In the genomic region with DNA sequence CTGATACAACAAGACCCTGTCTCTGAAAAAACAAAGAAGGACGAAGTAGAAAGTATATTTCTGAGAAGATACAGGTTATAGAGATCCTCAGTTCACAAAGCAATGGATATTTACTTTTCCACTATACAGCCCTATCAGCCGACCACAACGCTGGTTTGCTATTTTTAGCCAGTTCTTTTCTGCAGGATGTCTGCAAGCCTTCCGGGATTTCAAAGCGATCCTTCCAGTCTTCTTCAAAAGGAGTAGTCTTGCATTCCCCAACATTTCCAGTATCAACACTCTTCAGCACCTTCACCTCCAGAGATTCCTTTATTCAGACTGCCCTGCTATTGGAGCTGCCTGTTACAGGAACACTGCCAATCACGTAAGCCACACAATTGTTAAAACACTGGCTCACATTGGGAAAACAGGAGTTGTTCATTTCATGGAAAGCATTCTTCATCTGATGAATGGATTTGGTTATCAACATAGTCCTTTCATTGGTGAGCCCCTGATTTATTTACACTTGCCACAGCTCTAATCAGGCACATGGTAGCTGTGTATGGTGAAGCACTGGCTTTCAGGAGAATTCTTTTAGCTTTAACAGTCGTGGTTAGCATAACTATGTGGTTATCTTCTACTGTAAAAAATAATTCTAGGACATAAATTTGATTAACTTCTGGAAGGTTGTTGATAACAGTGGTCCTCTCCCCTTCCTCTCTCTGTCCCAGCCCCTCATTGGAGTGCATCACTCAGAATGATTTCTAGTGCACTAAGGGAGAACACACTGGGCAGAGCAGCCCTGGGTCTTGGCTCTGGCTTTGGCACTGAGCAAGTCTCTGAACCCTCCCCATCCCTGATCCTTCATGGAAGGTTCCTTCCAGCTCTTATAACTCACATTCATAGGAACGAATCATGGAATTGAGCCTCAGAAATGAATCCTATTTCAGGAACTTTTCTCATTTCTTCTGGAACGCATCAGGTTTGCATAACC, we compare ENCODE assay signal across 22 cellular contexts.
DNase-seq lines count a peak whose midpoint lies in the region; ATAC-seq, FAIRE-seq and TF ChIP-seq lines count a peak whose summit lies in the region.
"Had no signal": no experiment of that assay in that cellular context is flagged by ENCODE, and none has a peak within 500 bp of the region (broad histone marks: within the 10 kb centered on the region; RNA-seq: fewer than 3 reads in every experiment).

No MANE protein-coding gene starts in this region.

- H3K4me3 ChIP-seq in astrocyte (ENCODE audit: insufficient read depth, low read depth, low read length) (no peak overlapping the region), pancreas (no peak overlapping the region)
- H3K4me3 ChIP-seq: neural progenitor cell, suprapubic skin had no signal

- peak overlapping the region; percentile 50 for H3K4me2 ChIP-seq in astrocyte (ENCODE audit: low read length)
- H3K4me2 ChIP-seq: neural progenitor cell had no signal

- H3K27ac ChIP-seq in astrocyte (ENCODE audit: low read depth, low read length) (peak overlapping the region; percentile 22), pancreas (no peak overlapping the region)
- H3K27ac ChIP-seq: neural progenitor cell, RWPE1, suprapubic skin had no signal

- intact Hi-C loops in left cardiac atrium (cut with DNase I) (no loop called here), pancreas (cut with DNase I) (no loop called here)

- no peak overlapping the region for H2AFZ ChIP-seq in astrocyte (ENCODE audit: low read depth, low read length)
- H2AFZ ChIP-seq: neural progenitor cell had no signal

- H3K4me1 Mint-ChIP-seq in astrocyte (ENCODE audit: low read depth, unreplicated experiment) = peaks cover 23% of the 10 kb centered on the region
- H3K4me1 Mint-ChIP-seq: CD8-positive, alpha-beta memory T cell had no signal

- H3K9me3 Mint-ChIP-seq in astrocyte (ENCODE audit: unreplicated experiment) = no peaks in the 10 kb centered on the region

- H3K9me3 ChIP-seq in astrocyte (ENCODE audit: insufficient read depth, low read depth, low read length) (no peaks in the 10 kb centered on the region), pancreas (no peaks in the 10 kb centered on the region)
- H3K9me3 ChIP-seq: suprapubic skin had no signal

- peak overlapping the region; percentile 55 for H3K27ac Mint-ChIP-seq in astrocyte (ENCODE audit: unreplicated experiment)
- H3K27ac Mint-ChIP-seq: CD8-positive, alpha-beta memory T cell; neural progenitor cell had no signal

- peaks cover 6% of the 10 kb centered on the region for H3K4me1 ChIP-seq in astrocyte (ENCODE audit: insufficient read depth, low read length)
- no peaks in the 10 kb centered on the region for H3K4me1 ChIP-seq in pancreas
- H3K4me1 ChIP-seq: suprapubic skin had no signal

- H3K36me3 ChIP-seq in astrocyte (ENCODE audit: insufficient read depth, low read length) (no peaks in the 10 kb centered on the region), pancreas (no peaks in the 10 kb centered on the region)
- H3K36me3 ChIP-seq: neural progenitor cell, suprapubic skin had no signal

- H3K27me3 ChIP-seq in astrocyte (ENCODE audit: insufficient read depth, low read length) (peaks cover 5% of the 10 kb centered on the region), pancreas (no peaks in the 10 kb centered on the region)
- H3K27me3 ChIP-seq: neural progenitor cell, suprapubic skin had no signal

- no peaks in the 10 kb centered on the region for H3K79me2 ChIP-seq in astrocyte (ENCODE audit: insufficient read depth, low read length)

- no peak for DNase-seq in D721Med (ENCODE audit: insufficient read length, low spot score)
- peak; percentile 54 for DNase-seq in astrocyte (ENCODE audit: low read depth)
- DNase-seq in left cardiac atrium = no peak
- DNase-seq in pancreas = no peak
- DNase-seq in cortex of kidney (lab: John Stamatoyannopoulos, UW) = no peak
- DNase-seq in activated effector memory CD4-positive, alpha-beta T cell treated with anti-CD3 and anti-CD28 coated beads, Interleukin-2, amount 50 U/mL, for 16 hours = no peak
- no peak for DNase-seq in foreskin melanocyte
- DNase-seq: activated CD4-positive, alpha-beta T cell treated with anti-CD3 and anti-CD28 coated beads for 4 hours; activated gamma-delta T cell; amniotic stem cell; CD8-positive, alpha-beta memory T cell; DMS79 treated with DMSO at 0.1 percent for 48 hours; hypothalamus; KG1; NCI-H1092; NCI-H2081 treated with DMSO at 0.1 percent for 48 hours; NCI-H510A had no signal

- no peaks in the 10 kb centered on the region for H3K36me3 Mint-ChIP-seq in astrocyte (ENCODE audit: low read depth, unreplicated experiment)
- H3K36me3 Mint-ChIP-seq: CD8-positive, alpha-beta memory T cell had no signal

- no peaks in the 10 kb centered on the region for H3K27me3 Mint-ChIP-seq in astrocyte (ENCODE audit: low read depth, unreplicated experiment)

- peak; percentile 56 for FAIRE-seq in D721Med (lab: Jason Lieb, UNC)
- no peak for FAIRE-seq in astrocyte (lab: Jason Lieb, UNC)
- no peak for FAIRE-seq in pancreas (lab: Jason Lieb, UNC)
- FAIRE-seq: endometrium had no signal

- no peak overlapping the region for H3K4me3 Mint-ChIP-seq in astrocyte (ENCODE audit: unreplicated experiment)
- H3K4me3 Mint-ChIP-seq: CD8-positive, alpha-beta memory T cell; neural progenitor cell had no signal

- ATAC-seq in left cardiac atrium (peak; percentile 31 to 33), pancreas (peak in 3 of 4 donors; percentile 37 to 77 (median 43)), HG02840 (IDR thresholded peaks at IDR 0.05; ENCODE audit: low FRiP score, unreplicated experiment) (no peak)

- H3K9ac ChIP-seq in astrocyte (ENCODE audit: low read length) = no peak overlapping the region
- H3K9ac ChIP-seq: neural progenitor cell had no signal

- WGBS in pancreas, 2 donors = 40 to 46% methylated on average over 9 of the region's 9 CpGs

- H4K20me1 ChIP-seq in astrocyte (ENCODE audit: insufficient read depth, low read length) = no peaks in the 10 kb centered on the region

- TF ChIP-seq CTCF in D721Med (IDR thresholded peaks at IDR 0.05; ENCODE audit: insufficient read depth, missing control alignments) (no peak), astrocyte (IDR thresholded peaks at IDR 0.05; ENCODE audit: insufficient read depth, low read depth, low read length) (no peak), pancreas (IDR thresholded peaks at IDR 0.05) (no peak)
